1 cellular context compared by ENCODE assay signal in the genomic region with DNA sequence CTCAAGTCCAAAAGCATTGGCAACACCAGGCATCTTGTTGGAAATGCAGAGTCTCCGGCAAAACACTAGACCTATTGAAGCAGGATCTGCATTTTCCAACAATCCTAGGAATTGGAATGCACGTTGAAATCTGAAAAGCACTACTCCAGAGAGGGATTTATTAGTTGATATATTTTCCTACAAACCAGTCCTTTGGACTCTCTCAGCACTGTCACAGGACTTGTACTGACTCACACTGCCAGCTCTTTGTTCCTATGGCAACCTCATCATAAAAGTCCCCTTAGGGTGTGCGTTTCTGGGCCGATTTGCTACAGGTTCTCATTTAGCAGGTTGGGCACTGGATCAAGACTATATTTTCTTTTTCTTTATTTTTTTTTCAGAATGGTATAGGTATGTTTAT.
TF ChIP-seq lines count a peak whose summit lies in the region.

No MANE protein-coding gene starts in this region.

TF ChIP-seq in HepG2, 621 proteins besides CTCF, POLR2A, EP300 and RAD21:
- TF ChIP-seq TAF15 (IDR thresholded peaks at IDR 0.05; ENCODE audit: low read depth, low read length, poor library complexity, severe bottlenecking): no peak
- no peak for TF ChIP-seq ZMYM2 (CRISPR knock-in tag; IDR thresholded peaks at IDR 0.05)
- TF ChIP-seq SIN3A (IDR thresholded peaks at IDR 0.05; ENCODE audit: borderline replicate concordance, low read depth, low read length): no peak
- TF ChIP-seq SMAD9 (CRISPR knock-in tag; IDR thresholded peaks at IDR 0.05): no peak
- TF ChIP-seq HMGA1 (CRISPR knock-in tag; conservative IDR thresholded peaks at IDR 0.05): no peak
- TF ChIP-seq, protein P1, sequence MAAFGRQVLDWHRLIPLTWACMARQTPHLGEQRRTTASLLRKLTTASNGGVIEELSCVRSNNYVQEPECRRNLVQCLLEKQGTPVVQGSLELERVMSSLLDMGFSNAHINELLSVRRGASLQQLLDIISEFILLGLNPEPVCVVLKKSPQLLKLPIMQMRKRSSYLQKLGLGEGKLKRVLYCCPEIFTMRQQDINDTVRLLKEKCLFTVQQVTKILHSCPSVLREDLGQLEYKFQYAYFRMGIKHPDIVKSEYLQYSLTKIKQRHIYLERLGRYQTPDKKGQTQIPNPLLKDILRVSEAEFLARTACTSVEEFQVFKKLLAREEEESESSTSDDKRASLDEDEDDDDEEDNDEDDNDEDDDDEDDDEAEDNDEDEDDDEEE (CRISPR knock-in tag; IDR thresholded peaks at IDR 0.05): no peak
- TF ChIP-seq ZFP1 (CRISPR knock-in tag; IDR thresholded peaks at IDR 0.05): no peak
- no peak for TF ChIP-seq GATAD2A (CRISPR knock-in tag; IDR thresholded peaks at IDR 0.05)
- TF ChIP-seq, protein P2, sequence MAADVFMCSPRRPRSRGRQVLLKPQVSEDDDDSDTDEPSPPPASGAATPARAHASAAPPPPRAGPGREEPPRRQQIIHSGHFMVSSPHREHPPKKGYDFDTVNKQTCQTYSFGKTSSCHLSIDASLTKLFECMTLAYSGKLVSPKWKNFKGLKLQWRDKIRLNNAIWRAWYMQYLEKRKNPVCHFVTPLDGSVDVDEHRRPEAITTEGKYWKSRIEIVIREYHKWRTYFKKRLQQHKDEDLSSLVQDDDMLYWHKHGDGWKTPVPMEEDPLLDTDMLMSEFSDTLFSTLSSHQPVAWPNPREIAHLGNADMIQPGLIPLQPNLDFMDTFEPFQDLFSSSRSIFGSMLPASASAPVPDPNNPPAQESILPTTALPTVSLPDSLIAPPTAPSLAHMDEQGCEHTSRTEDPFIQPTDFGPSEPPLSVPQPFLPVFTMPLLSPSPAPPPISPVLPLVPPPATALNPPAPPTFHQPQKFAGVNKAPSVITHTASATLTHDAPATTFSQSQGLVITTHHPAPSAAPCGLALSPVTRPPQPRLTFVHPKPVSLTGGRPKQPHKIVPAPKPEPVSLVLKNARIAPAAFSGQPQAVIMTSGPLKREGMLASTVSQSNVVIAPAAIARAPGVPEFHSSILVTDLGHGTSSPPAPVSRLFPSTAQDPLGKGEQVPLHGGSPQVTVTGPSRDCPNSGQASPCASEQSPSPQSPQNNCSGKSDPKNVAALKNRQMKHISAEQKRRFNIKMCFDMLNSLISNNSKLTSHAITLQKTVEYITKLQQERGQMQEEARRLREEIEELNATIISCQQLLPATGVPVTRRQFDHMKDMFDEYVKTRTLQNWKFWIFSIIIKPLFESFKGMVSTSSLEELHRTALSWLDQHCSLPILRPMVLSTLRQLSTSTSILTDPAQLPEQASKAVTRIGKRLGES (CRISPR knock-in tag; IDR thresholded peaks at IDR 0.05; ENCODE audit: borderline replicate concordance): no peak
